In the genomic region with DNA sequence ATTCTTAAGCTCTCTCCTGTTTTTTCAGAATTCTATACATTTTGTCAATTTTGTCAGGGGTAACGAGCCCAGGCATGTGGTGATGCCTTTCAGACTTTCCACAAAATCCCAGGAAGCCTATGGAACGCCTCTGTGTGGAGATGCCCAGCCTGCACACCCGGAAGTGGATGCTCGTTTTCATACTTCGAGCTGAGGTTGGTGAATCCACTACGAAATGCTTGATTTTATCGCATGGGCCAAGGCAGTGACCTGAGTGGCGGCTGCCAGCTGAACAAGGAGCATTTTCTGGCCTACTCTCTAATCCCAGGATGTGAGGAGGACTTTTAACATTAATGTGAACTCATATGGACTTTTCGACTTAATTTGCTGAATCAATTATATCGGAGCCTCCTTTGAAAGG, we compare ENCODE assay signal across 16 cellular contexts.
DNase-seq lines count a peak whose midpoint lies in the region; ATAC-seq and TF ChIP-seq lines count a peak whose summit lies in the region.
"Had no signal": no experiment of that assay in that cellular context is flagged by ENCODE, and none has a peak within 500 bp of the region (broad histone marks: within the 10 kb centered on the region; RNA-seq: fewer than 3 reads in every experiment).

No MANE protein-coding gene starts in this region.

- H3K4me1 ChIP-seq in right atrium auricular region (no peaks in the 10 kb centered on the region), esophagus muscularis mucosa (no peaks in the 10 kb centered on the region)
- H3K4me1 ChIP-seq: A549, HAP-1 had no signal

- H3K4me3 Mint-ChIP-seq in osteocyte (ENCODE audit: unreplicated experiment), result no peak overlapping the region
- H3K4me3 Mint-ChIP-seq: CD14-positive monocyte; CD4-positive, alpha-beta memory T cell had no signal

- ATAC-seq in Right ventricle myocardium inferior (no peak), GM18498 (IDR thresholded peaks at IDR 0.05; ENCODE audit: unreplicated experiment) (no peak), HG03095 (IDR thresholded peaks at IDR 0.05; ENCODE audit: unreplicated experiment) (no peak)
- ATAC-seq: A549 had no signal

- H3K36me3 ChIP-seq in right atrium auricular region (no peaks in the 10 kb centered on the region), esophagus muscularis mucosa (no peaks in the 10 kb centered on the region)
- H3K36me3 ChIP-seq: HAP-1 had no signal

- H3K4me3 ChIP-seq in right atrium auricular region, result no peak overlapping the region
- no peak overlapping the region for H3K4me3 ChIP-seq in esophagus muscularis mucosa
- H3K4me3 ChIP-seq: A549, HAP-1 had no signal

- no peak overlapping the region for H3K27ac Mint-ChIP-seq in osteocyte (ENCODE audit: unreplicated experiment)
- H3K27ac Mint-ChIP-seq: CD4-positive, alpha-beta memory T cell had no signal

- no peaks in the 10 kb centered on the region for H3K4me1 Mint-ChIP-seq in osteocyte (ENCODE audit: unreplicated experiment)
- H3K4me1 Mint-ChIP-seq: CD14-positive monocyte; CD4-positive, alpha-beta memory T cell had no signal

- WGBS in esophagus muscularis mucosa, result 84% methylated on average over 10 of the region's 10 CpGs

- TF ChIP-seq EP300 in esophagus muscularis mucosa (IDR thresholded peaks at IDR 0.05), result no peak

- no peaks in the 10 kb centered on the region for H3K36me3 Mint-ChIP-seq in osteocyte (ENCODE audit: unreplicated experiment)
- H3K36me3 Mint-ChIP-seq: CD14-positive monocyte; CD4-positive, alpha-beta memory T cell had no signal

- intact Hi-C loops in Right ventricle myocardium inferior (cut with DNase I) (no loop called here), esophagus muscularis mucosa (cut with DNase I) (no loop called here)

- peaks cover 9% of the 10 kb centered on the region for H3K9me3 Mint-ChIP-seq in osteocyte (ENCODE audit: unreplicated experiment)

- H3K27me3 Mint-ChIP-seq in osteocyte (ENCODE audit: unreplicated experiment), result peaks cover 2% of the 10 kb centered on the region

- H3K27me3 ChIP-seq in right atrium auricular region, result no peaks in the 10 kb centered on the region
- peaks cover 0 to 36% (median 4%) of the 10 kb centered on the region in 4 donors for H3K27me3 ChIP-seq in esophagus muscularis mucosa

- H3K9me3 ChIP-seq in right atrium auricular region (no peaks in the 10 kb centered on the region), esophagus muscularis mucosa (no peaks in the 10 kb centered on the region)
- H3K9me3 ChIP-seq: A549, HAP-1 had no signal

- DNase-seq in right atrium auricular region (ENCODE audit: low spot score), result peak; percentile 18
- no peak for DNase-seq in Right ventricle myocardium inferior (ENCODE audit: missing footprints)
- peak; percentile 83 for DNase-seq in esophagus muscularis mucosa (ENCODE audit: extremely low spot score)
- DNase-seq in osteocyte (ENCODE audit: extremely low spot score, unreplicated experiment), result peak; percentile 38
- DNase-seq in NCI-H2029 treated with DMSO at 0.1 percent for 48 hours (lab: John Stamatoyannopoulos, UW), result no peak
- DNase-seq: AML-193; CD4-positive, alpha-beta memory T cell; DMS153; DMS79; GDM1 had no signal

- no peak for TF ChIP-seq POLR2A in esophagus muscularis mucosa (IDR thresholded peaks at IDR 0.05; ENCODE audit: low read depth)

- no peak for TF ChIP-seq CTCF in right atrium auricular region (IDR thresholded peaks at IDR 0.05)
- TF ChIP-seq CTCF in esophagus muscularis mucosa (IDR thresholded peaks at IDR 0.05), result no peak
- TF ChIP-seq CTCF in osteocyte (IDR thresholded peaks at IDR 0.05), result no peak

- H3K27ac ChIP-seq in right atrium auricular region (no peak overlapping the region), esophagus muscularis mucosa (replicated peaks in 1 of 4) (no peak overlapping the region)
- H3K27ac ChIP-seq: 22Rv1, A549 had no signal

Comparison
In these comparisons a context has a peak if more than half of its experiments do, and no peak if none do; other contexts are left out.
1. DNase-seq: peak in right atrium auricular region (single experiment), esophagus muscularis mucosa (single experiment) and osteocyte (single experiment); none in Right ventricle myocardium inferior (single experiment) and NCI-H2029 treated with DMSO at 0.1 percent for 48 hours (single experiment).